In the genomic region with DNA sequence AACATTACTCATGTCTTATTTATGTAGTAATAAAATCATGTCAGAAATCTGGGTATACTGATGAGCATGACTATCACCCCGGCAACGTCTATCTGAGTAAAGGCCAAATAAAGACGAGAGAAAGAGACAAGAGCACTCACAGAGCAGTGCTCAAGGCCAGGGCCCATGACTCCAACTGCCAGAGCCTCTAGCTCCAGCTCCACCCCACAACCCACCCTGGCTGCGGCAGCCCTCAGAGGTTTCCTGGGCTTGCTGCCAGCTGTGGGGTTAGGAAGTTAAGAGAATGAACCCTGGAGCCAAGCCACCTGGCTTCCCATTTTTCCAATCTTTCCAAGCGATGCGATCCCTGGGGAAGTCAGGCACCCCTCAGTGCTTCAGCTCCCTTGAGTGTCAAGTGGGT, we compare ENCODE assay signal across 12 cellular contexts.
DNase-seq lines count a peak whose midpoint lies in the region; ATAC-seq and TF ChIP-seq lines count a peak whose summit lies in the region.
"Had no signal": no experiment of that assay in that cellular context is flagged by ENCODE, and none has a peak within 500 bp of the region (broad histone marks: within the 10 kb centered on the region; RNA-seq: fewer than 3 reads in every experiment).

No MANE protein-coding gene starts in this region.

- H3K4me1 ChIP-seq in transverse colon, result no peaks in the 10 kb centered on the region
- H3K4me1 ChIP-seq: neural progenitor cell had no signal

- ATAC-seq in GM18873 (IDR thresholded peaks at IDR 0.05; ENCODE audit: low FRiP score, unreplicated experiment) (no peak), GM19328 (IDR thresholded peaks at IDR 0.05; ENCODE audit: unreplicated experiment) (no peak), GM21529 (IDR thresholded peaks at IDR 0.05; ENCODE audit: unreplicated experiment) (no peak)
- ATAC-seq: left ventricle myocardium superior had no signal

- no peak overlapping the region for H3K27ac ChIP-seq in transverse colon
- H3K27ac ChIP-seq: neural progenitor cell had no signal

- no peaks in the 10 kb centered on the region for H3K9me3 ChIP-seq in transverse colon

- H3K36me3 ChIP-seq in transverse colon, result no peaks in the 10 kb centered on the region
- H3K36me3 ChIP-seq: neural progenitor cell had no signal

- H3K4me3 ChIP-seq in transverse colon, result no peak overlapping the region
- H3K4me3 ChIP-seq: neural progenitor cell had no signal

- in situ Hi-C loops in transverse colon (cut with MboI; ENCODE audit: low pct_ligation_motif_present in 1 of 4, low pct_unique_long_range_greater_than_20kb in 1 of 4, low sequenced_read_pairs in 3 of 4), result no loop called here

- TF ChIP-seq CTCF in transverse colon (IDR thresholded peaks at IDR 0.05), result no peak

- TF ChIP-seq POLR2A in transverse colon (IDR thresholded peaks at IDR 0.05), result no peak

- 23 to 40% methylated on average over 1 to 6 of the region's 6 CpGs for WGBS in transverse colon (ENCODE audit: low coverage in 1 of 2), 2 donors

- H3K27me3 ChIP-seq in transverse colon, result peaks cover 11% of the 10 kb centered on the region

- intact Hi-C loops in transverse colon (cut with DNase I; ENCODE audit: low total_unique reads), result no loop called here

- TF ChIP-seq EP300 in transverse colon (IDR thresholded peaks at IDR 0.05; ENCODE audit: low read depth), result no peak

- DNase-seq in NCI-H2107 (lab: John Stamatoyannopoulos, UW), result peak; percentile 20
- DNase-seq in NCI-H2107 treated with DMSO at 0.1 percent for 48 hours (lab: John Stamatoyannopoulos, UW; ENCODE audit: unreplicated experiment), result no peak
- peak; percentile 2 for DNase-seq in NCI-H226
- DNase-seq in dermis blood vessel endothelial cell, result peak; percentile 4
- DNase-seq in transverse colon, result peak; percentile 37
- DNase-seq: IMR-90, left ventricle myocardium superior, NCI-H526 had no signal
